Comparison of ENCODE assay signal across 8 cellular contexts in genomic region chr7:79298145-79298760, GRCh38.
DNase-seq lines count a peak whose midpoint lies in the region; ATAC-seq and TF ChIP-seq lines count a peak whose summit lies in the region.

No MANE protein-coding gene starts in this region.

- H3K9me3 Mint-ChIP-seq in Calu3 (ENCODE audit: low read depth, unreplicated experiment) (no peaks in the 10 kb centered on the region), chondrocyte (ENCODE audit: low read depth) (peaks cover 4% of the 10 kb centered on the region)
- no peaks in the 10 kb centered on the region for H3K9me3 Mint-ChIP-seq in activated CD8-positive, alpha-beta memory T cell treated with anti-CD3 and anti-CD28 coated beads, Interleukin-2, amount 10 ng/mL, durations not matched to agents 7 days and 5 days (ENCODE audit: low read depth)
- no peaks in the 10 kb centered on the region for H3K9me3 Mint-ChIP-seq in activated T-helper 2 cell treated with anti-CD3 and anti-CD28 coated beads, Interferon-gamma antibody, Interleukin-2, Interleukin-4, amounts not matched to agents 10 μg/mL and 5 μg/mL and 100 μg/mL, durations not matched to agents 14 hours and 24 hours and 36 hours

- no peak overlapping the region for H3K27ac Mint-ChIP-seq in Calu3 (ENCODE audit: unreplicated experiment)
- no peak overlapping the region for H3K27ac Mint-ChIP-seq in chondrocyte (ENCODE audit: unreplicated experiment)
- no peak overlapping the region for H3K27ac Mint-ChIP-seq in activated CD8-positive, alpha-beta memory T cell treated with anti-CD3 and anti-CD28 coated beads, Interleukin-2, amount 10 ng/mL, durations not matched to agents 7 days and 5 days
- H3K27ac Mint-ChIP-seq in T-helper 17 cell: no peak overlapping the region
- H3K27ac Mint-ChIP-seq in activated T-helper 2 cell treated with anti-CD3 and anti-CD28 coated beads, Interferon-gamma antibody, Interleukin-2, Interleukin-4, amounts not matched to agents 10 μg/mL and 5 μg/mL and 100 μg/mL, durations not matched to agents 14 hours and 24 hours and 36 hours: no peak overlapping the region

- TF ChIP-seq CTCF in Calu3 (IDR thresholded peaks at IDR 0.05; ENCODE audit: unreplicated experiment) (no peak), chondrocyte (IDR thresholded peaks at IDR 0.05) (peak; percentile 93)

- peak; percentile 64 for ATAC-seq in GM21367 (IDR thresholded peaks at IDR 0.05; ENCODE audit: unreplicated experiment)
- ATAC-seq in activated CD8-positive, alpha-beta memory T cell treated with anti-CD3 and anti-CD28 coated beads, Interleukin-2, amount 10 ng/mL, durations not matched to agents 7 days and 5 days: no peak
- ATAC-seq in T-helper 17 cell: no peak

- BruUV-seq in Calu3 (replicated peaks; lab: Mats Ljungman, UMichigan): no TSS peak

- H3K4me3 Mint-ChIP-seq in Calu3 (ENCODE audit: low read depth, unreplicated experiment): no peak overlapping the region
- no peak overlapping the region for H3K4me3 Mint-ChIP-seq in chondrocyte (ENCODE audit: unreplicated experiment)
- H3K4me3 Mint-ChIP-seq in activated CD8-positive, alpha-beta memory T cell treated with anti-CD3 and anti-CD28 coated beads, Interleukin-2, amount 10 ng/mL, durations not matched to agents 7 days and 5 days: no peak overlapping the region
- no peak overlapping the region for H3K4me3 Mint-ChIP-seq in T-helper 17 cell
- H3K4me3 Mint-ChIP-seq in activated T-helper 2 cell treated with anti-CD3 and anti-CD28 coated beads, Interferon-gamma antibody, Interleukin-2, Interleukin-4, amounts not matched to agents 10 μg/mL and 5 μg/mL and 100 μg/mL, durations not matched to agents 14 hours and 24 hours and 36 hours (ENCODE audit: low read depth): no peak overlapping the region

- H3K27me3 Mint-ChIP-seq in Calu3 (ENCODE audit: unreplicated experiment) (no peaks in the 10 kb centered on the region), chondrocyte (ENCODE audit: low read depth) (no peaks in the 10 kb centered on the region), T-helper 17 cell (no peaks in the 10 kb centered on the region)
- H3K27me3 Mint-ChIP-seq in activated CD8-positive, alpha-beta memory T cell treated with anti-CD3 and anti-CD28 coated beads, Interleukin-2, amount 10 ng/mL, durations not matched to agents 7 days and 5 days: no peaks in the 10 kb centered on the region
- no peaks in the 10 kb centered on the region for H3K27me3 Mint-ChIP-seq in activated T-helper 2 cell treated with anti-CD3 and anti-CD28 coated beads, Interferon-gamma antibody, Interleukin-2, Interleukin-4, amounts not matched to agents 10 μg/mL and 5 μg/mL and 100 μg/mL, durations not matched to agents 14 hours and 24 hours and 36 hours (ENCODE audit: low read depth)

- intact Hi-C loops in Calu3 (cut with micrococcal nuclease; ENCODE audit: unreplicated experiment): loop anchor here (5.0 to 10.0 kb wide), 4 partner anchors 207 to 747 kb away; no protein-coding TSS in a partner anchor
- intact Hi-C loops in activated T-helper 2 cell treated with anti-CD3 and anti-CD28 coated beads, Interferon-gamma antibody, Interleukin-2, Interleukin-4, amounts not matched to agents 10 μg/mL and 5 μg/mL and 100 μg/mL, durations not matched to agents 14 hours and 24 hours and 36 hours (cut with micrococcal nuclease): no loop called here

- DNase-seq in Calu3 (peak; percentile 24), NCI-H748 (lab: John Stamatoyannopoulos, UW; ENCODE audit: unreplicated experiment) (peak; percentile 65), chondrocyte (ENCODE audit: low spot score) (no peak), midbrain (lab: John Stamatoyannopoulos, UW) (peak; percentile 66), T-helper 17 cell (no peak)
- DNase-seq in activated CD8-positive, alpha-beta memory T cell treated with anti-CD3 and anti-CD28 coated beads, Interleukin-2, amount 10 ng/mL, durations not matched to agents 7 days and 5 days: no peak
- no peak for DNase-seq in activated T-helper 2 cell treated with anti-CD3 and anti-CD28 coated beads, Interferon-gamma antibody, Interleukin-2, Interleukin-4, amounts not matched to agents 10 μg/mL and 5 μg/mL and 100 μg/mL, durations not matched to agents 14 hours and 24 hours and 36 hours (ENCODE audit: low spot score)

- H3K9me3 ChIP-seq in T-helper 17 cell (ENCODE audit: control insufficient read depth, low read length, poor library complexity, severe bottlenecking): no peaks in the 10 kb centered on the region

- H3K4me1 Mint-ChIP-seq in Calu3 (ENCODE audit: low read depth, unreplicated experiment) (peaks cover 13% of the 10 kb centered on the region), chondrocyte (ENCODE audit: low read depth) (peaks cover 10% of the 10 kb centered on the region), T-helper 17 cell (no peaks in the 10 kb centered on the region)
- H3K4me1 Mint-ChIP-seq in activated CD8-positive, alpha-beta memory T cell treated with anti-CD3 and anti-CD28 coated beads, Interleukin-2, amount 10 ng/mL, durations not matched to agents 7 days and 5 days: no peaks in the 10 kb centered on the region
- H3K4me1 Mint-ChIP-seq in activated T-helper 2 cell treated with anti-CD3 and anti-CD28 coated beads, Interferon-gamma antibody, Interleukin-2, Interleukin-4, amounts not matched to agents 10 μg/mL and 5 μg/mL and 100 μg/mL, durations not matched to agents 14 hours and 24 hours and 36 hours (ENCODE audit: low read depth): no peaks in the 10 kb centered on the region

- CTCF ChIA-PET in Calu3 (lab: Charles Lee): interaction anchor here (0.7 to 1.5 kb wide), 5 partner anchors 10 to 443 kb away, joined by 3 to 21 read pairs (median 3); no protein-coding TSS in a partner anchor
- CTCF ChIA-PET in activated CD8-positive, alpha-beta memory T cell treated with anti-CD3 and anti-CD28 coated beads, Interleukin-2, amount 10 ng/mL, durations not matched to agents 7 days and 5 days (lab: Charles Lee): no interaction called here

- H3K36me3 Mint-ChIP-seq in Calu3 (ENCODE audit: insufficient read depth, unreplicated experiment) (no peaks in the 10 kb centered on the region), chondrocyte (ENCODE audit: low read depth) (no peaks in the 10 kb centered on the region), T-helper 17 cell (ENCODE audit: low read depth) (no peaks in the 10 kb centered on the region)
- H3K36me3 Mint-ChIP-seq in activated CD8-positive, alpha-beta memory T cell treated with anti-CD3 and anti-CD28 coated beads, Interleukin-2, amount 10 ng/mL, durations not matched to agents 7 days and 5 days: no peaks in the 10 kb centered on the region
- H3K36me3 Mint-ChIP-seq in activated T-helper 2 cell treated with anti-CD3 and anti-CD28 coated beads, Interferon-gamma antibody, Interleukin-2, Interleukin-4, amounts not matched to agents 10 μg/mL and 5 μg/mL and 100 μg/mL, durations not matched to agents 14 hours and 24 hours and 36 hours (ENCODE audit: low read depth): no peaks in the 10 kb centered on the region

Comparison
In these comparisons a context has a peak if more than half of its experiments do, and no peak if none do; other contexts are left out.
1. DNase-seq: peak in Calu3 (single experiment), NCI-H748 (single experiment) and midbrain (single experiment); none in chondrocyte (single experiment), activated CD8-positive, alpha-beta memory T cell treated with anti-CD3 and anti-CD28 coated beads, Interleukin-2, amount 10 ng/mL, durations not matched to agents 7 days and 5 days (single experiment), T-helper 17 cell (0 of 3) and activated T-helper 2 cell treated with anti-CD3 and anti-CD28 coated beads, Interferon-gamma antibody, Interleukin-2, Interleukin-4, amounts not matched to agents 10 μg/mL and 5 μg/mL and 100 μg/mL, durations not matched to agents 14 hours and 24 hours and 36 hours (single experiment).